ENCODE assay signal across 12 cellular contexts in the genomic region with DNA sequence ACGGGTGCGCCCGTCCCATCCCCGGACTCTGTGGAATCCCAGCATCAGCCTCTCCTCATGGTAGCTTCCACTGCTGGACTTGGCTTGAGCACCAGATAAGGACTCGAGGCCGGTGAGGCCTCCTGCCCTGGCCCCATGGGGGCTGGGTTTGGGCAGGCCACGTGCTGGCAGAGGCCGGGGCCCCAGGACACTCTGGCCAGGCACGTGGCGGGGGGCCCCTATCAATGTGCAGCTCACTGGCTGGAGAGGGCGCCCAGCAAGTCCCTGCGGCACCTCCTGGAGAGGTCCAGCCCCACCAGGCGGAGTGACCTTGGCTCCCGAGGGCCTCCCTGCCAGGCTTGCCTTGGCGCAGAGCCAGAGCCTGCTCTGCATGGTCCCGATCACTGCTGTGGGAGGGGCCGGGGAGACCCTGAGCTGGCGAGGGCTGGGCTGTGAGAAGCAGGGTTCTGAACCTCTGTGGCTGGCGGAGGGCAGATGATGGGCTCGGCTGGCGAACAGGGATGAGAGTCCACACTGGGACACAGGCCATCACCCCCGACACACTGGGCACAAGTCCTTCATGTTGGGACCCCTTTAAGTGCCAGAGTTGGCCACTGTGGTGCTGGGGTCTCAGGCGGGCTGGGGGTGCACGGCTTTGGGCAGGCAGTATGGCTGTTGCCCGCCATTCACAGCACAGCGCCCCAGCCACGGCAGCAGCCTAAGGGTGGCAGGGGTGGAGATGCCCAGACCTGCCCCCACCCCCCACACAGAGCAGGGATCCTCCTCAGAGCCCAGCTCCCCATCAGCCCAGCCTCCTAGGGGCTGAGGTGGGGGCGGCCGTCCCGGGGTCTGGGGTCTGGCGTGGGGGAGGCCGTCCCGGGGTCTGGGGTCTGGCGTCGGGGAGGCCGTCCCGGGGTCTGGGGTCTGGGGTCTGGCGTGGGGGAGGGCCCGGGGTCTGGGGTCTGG. TPM values are rescaled to one million over a fixed set of nuclear protein-coding genes. Genes with fewer than 3 reads are reported as not detected.
DNase-seq lines count a peak whose midpoint lies in the region; ATAC-seq and TF ChIP-seq lines count a peak whose summit lies in the region.
"Had no signal": no experiment of that assay in that cellular context is flagged by ENCODE, and none has a peak within 500 bp of the region (broad histone marks: within the 10 kb centered on the region; RNA-seq: fewer than 3 reads in every experiment).

No MANE protein-coding gene starts in this region.

- TF ChIP-seq EP300 in sigmoid colon (IDR thresholded peaks at IDR 0.05): no peak

- DNase-seq in DMS53 (lab: John Stamatoyannopoulos, UW): peak; percentile 51
- DNase-seq in DMS53 treated with DMSO at 0.1 percent for 48 hours (lab: John Stamatoyannopoulos, UW; ENCODE audit: unreplicated experiment): no peak
- DNase-seq in NCI-H146 (lab: John Stamatoyannopoulos, UW): peak; percentile 88
- DNase-seq in left ventricle myocardium superior: peak; percentile 56
- DNase-seq in sigmoid colon: peak; percentile 67
- no peak for DNase-seq in effector CD8-positive, alpha-beta T cell (lab: John Stamatoyannopoulos, UW)
- no peak for DNase-seq in NCI-H510A treated with DMSO at 0.1 percent for 48 hours (lab: John Stamatoyannopoulos, UW)
- DNase-seq: activated naive CD4-positive, alpha-beta T cell treated with anti-CD3 and anti-CD28 coated beads, Interleukin-2, amount 50 U/mL, for 16 hours; Karpas-422; NCI-H2029 had no signal

- no peaks in the 10 kb centered on the region for H3K9me3 ChIP-seq in sigmoid colon

- no peak for TF ChIP-seq CTCF in sigmoid colon (IDR thresholded peaks at IDR 0.05)

- H3K4me3 ChIP-seq in sigmoid colon: no peak overlapping the region
- H3K4me3 ChIP-seq: skin epidermis had no signal

- H3K27me3 ChIP-seq in sigmoid colon: no peaks in the 10 kb centered on the region

- ATAC-seq in left ventricle myocardium superior (no peak), HG02884 (IDR thresholded peaks at IDR 0.05; ENCODE audit: unreplicated experiment) (no peak)

- 45 to 80% methylated on average over 39 of the region's 39 CpGs for WGBS in sigmoid colon, 2 donors

- no peak overlapping the region for H3K27ac ChIP-seq in sigmoid colon

- peaks cover 5 to 94% (median 89%) of the 10 kb centered on the region in 4 donors for H3K4me1 ChIP-seq in sigmoid colon

- intact Hi-C loops in left ventricle myocardium superior (cut with micrococcal nuclease) (no loop called here), sigmoid colon (cut with DNase I) (loop anchor here (5.0 kb wide), 1 partner anchor 90 kb away; the partner anchor contains the start of gene CEBPA)

- peaks cover 0 to 3% (median 0%) of the 10 kb centered on the region in 4 donors for H3K36me3 ChIP-seq in sigmoid colon

- TF ChIP-seq POLR2A in sigmoid colon (IDR thresholded peaks at IDR 0.05): no peak

RNA-seq across cellular contexts. Expression of gene CEBPG, which starts 19.1 kb away (rescaled TPM):
- 17.0 TPM for total RNA-seq in left ventricle myocardium superior
- total RNA-seq in sigmoid colon: 10 to 100 TPM; 18.6 to 27.8 (median 23.0) TPM
- 10 to 100 TPM; 44.2 to 84.6 (median 64.9) TPM for polyA plus RNA-seq in sigmoid colon

Comparison
In these comparisons a context has a peak if more than half of its experiments do, and no peak if none do; other contexts are left out.
1. DNase-seq: peak in DMS53 (single experiment), NCI-H146 (single experiment), left ventricle myocardium superior (single experiment) and sigmoid colon (single experiment); none in DMS53 treated with DMSO at 0.1 percent for 48 hours (single experiment), effector CD8-positive, alpha-beta T cell (single experiment) and NCI-H510A treated with DMSO at 0.1 percent for 48 hours (single experiment).